ENCODE assay signal across 19 cellular contexts in genomic region chr15:67821784-67822451, GRCh38. TPM values are rescaled to one million over a fixed set of nuclear protein-coding genes. Genes with fewer than 3 reads are reported as not detected.
DNase-seq lines count a peak whose midpoint lies in the region; ATAC-seq and TF ChIP-seq lines count a peak whose summit lies in the region.
"Had no signal": no experiment of that assay in that cellular context is flagged by ENCODE, and none has a peak within 500 bp of the region (broad histone marks: within the 10 kb centered on the region; RNA-seq: fewer than 3 reads in every experiment).

No MANE protein-coding gene starts in this region.

- H3K36me3 Mint-ChIP-seq in chondrocyte (ENCODE audit: low read depth): peaks cover 4% of the 10 kb centered on the region

- H3K4me3 ChIP-seq in SK-N-SH (ENCODE audit: low read depth in 2 of 2, low read length in 1 of 2) (no peak overlapping the region), H7 (ENCODE audit: insufficient read depth, low read depth, low read length) (no peak overlapping the region), neuronal stem cell (ENCODE audit: low read length in 2 of 2) (no peak overlapping the region)
- H3K4me3 ChIP-seq: smooth muscle cell, upper lobe of left lung had no signal

- 35% methylated on average over 31 of the region's 43 CpGs for WGBS in SK-N-SH (ENCODE audit: low lambda C conversion rate)
- WGBS in neuronal stem cell (ENCODE audit: extremely low coverage in 2 of 2, insufficient read length in 2 of 2, insufficient replicate concordance in 1 of 2), 2 donors: no CpG with 5 or more reads among the region's 43 CpGs

- H3K14ac ChIP-seq in neuronal stem cell (ENCODE audit: low read length): no peak overlapping the region

- no peaks in the 10 kb centered on the region for H4K20me1 ChIP-seq in SK-N-SH (ENCODE audit: insufficient read depth)

- no peaks in the 10 kb centered on the region for H3K9me2 ChIP-seq in SK-N-SH

- no peak for TF ChIP-seq EP300 in SK-N-SH (IDR thresholded peaks at IDR 0.05; ENCODE audit: borderline replicate concordance in 1 of 2, low read depth in 1 of 2, low read length in 1 of 2)

- H4K91ac ChIP-seq in neuronal stem cell (ENCODE audit: low read depth, low read length, poor library complexity): no peak overlapping the region

- no peak overlapping the region for H3K4ac ChIP-seq in neuronal stem cell (ENCODE audit: low read length)

- H3K79me1 ChIP-seq in neuronal stem cell (ENCODE audit: low read depth, low read length): peaks cover 4% of the 10 kb centered on the region

- H3K9me3 ChIP-seq in SK-N-SH (no peaks in the 10 kb centered on the region), neuronal stem cell (replicated peaks in 1 of 2; ENCODE audit: control insufficient read depth in 2 of 2, insufficient read depth in 1 of 2, low read depth in 1 of 2, low read length in 2 of 2) (peaks cover 4 to 13% of the 10 kb centered on the region in 2 donors)
- H3K9me3 ChIP-seq: neutrophil, upper lobe of left lung had no signal

- peaks cover 33% of the 10 kb centered on the region for H3K4me1 Mint-ChIP-seq in chondrocyte (ENCODE audit: low read depth)

- DNase-seq in SK-N-SH (peak; percentile 74), H7 (peak; percentile 71), chondrocyte (ENCODE audit: low spot score) (peak; percentile 42), neuronal stem cell (ENCODE audit: low spot score) (no peak), NCI-H2081 (lab: John Stamatoyannopoulos, UW) (no peak), cerebellar nuclear complex (lab: John Stamatoyannopoulos, UW) (no peak), germinal center (ENCODE audit: low spot score) (no peak)
- DNase-seq: ACHN; activated CD8-positive, alpha-beta memory T cell treated with anti-CD3 and anti-CD28 coated beads, Interleukin-2, amount 50 U/mL, for 4 hours; brain microvascular endothelial cell; DND-41; GOT3; left colon; NCI-H345 had no signal

- H3K9ac ChIP-seq in SK-N-SH (no peak overlapping the region), neuronal stem cell (ENCODE audit: low read depth, low read length, poor library complexity) (no peak overlapping the region)

- no peaks in the 10 kb centered on the region for H3K79me2 ChIP-seq in SK-N-SH (ENCODE audit: insufficient read depth)

- H2AK5ac ChIP-seq in neuronal stem cell (ENCODE audit: low read depth, low read length): no peak overlapping the region

- peaks cover 36% of the 10 kb centered on the region for H3K27me3 ChIP-seq in SK-N-SH (ENCODE audit: insufficient read depth)
- peaks cover 94% of the 10 kb centered on the region for H3K27me3 ChIP-seq in H7 (ENCODE audit: control insufficient read depth, insufficient read depth, low read length)
- peaks cover 71 to 97% (median 95%) of the 10 kb centered on the region in 3 experiments for H3K27me3 ChIP-seq in neuronal stem cell (ENCODE audit: control insufficient read depth in 3 of 3, insufficient read depth in 3 of 3, low read depth in 1 of 3, low read length in 3 of 3)

- H3K27me3 Mint-ChIP-seq in chondrocyte (ENCODE audit: low read depth): peaks cover 64% of the 10 kb centered on the region

- ATAC-seq in SK-N-SH treated with all-trans-retinoic acid at 6 μM for 48 hours: no peak
- ATAC-seq: left colon had no signal

- H3K36me3 ChIP-seq in SK-N-SH (replicated peaks in 1 of 2; ENCODE audit: control insufficient read depth in 1 of 2, insufficient read depth in 2 of 2, low read length in 1 of 2) (no peaks in the 10 kb centered on the region), H7 (replicated peaks; ENCODE audit: control insufficient read depth, insufficient read depth, low read length) (no peaks in the 10 kb centered on the region), neuronal stem cell (replicated peaks in 1 of 2; ENCODE audit: control insufficient read depth in 2 of 2, insufficient read depth in 2 of 2, low read length in 2 of 2) (no peaks in the 10 kb centered on the region)
- H3K36me3 ChIP-seq: brain microvascular endothelial cell, neutrophil, upper lobe of left lung had no signal

- H2BK15ac ChIP-seq in neuronal stem cell (ENCODE audit: low read length): no peak overlapping the region

- H3K27ac ChIP-seq in SK-N-SH (ENCODE audit: low read depth in 2 of 2, low read length in 1 of 2) (no peak overlapping the region), neuronal stem cell (replicated peaks; ENCODE audit: low read length) (no peak overlapping the region)
- H3K27ac ChIP-seq: brain microvascular endothelial cell, neutrophil, upper lobe of left lung had no signal

- peaks cover 0 to 22% of the 10 kb centered on the region in 2 experiments; a peak in 2 of 4 replicates for H3K4me1 ChIP-seq in SK-N-SH (ENCODE audit: control insufficient read depth in 1 of 2, insufficient read depth in 2 of 2, low read depth in 1 of 2, low read length in 1 of 2)
- H3K4me1 ChIP-seq in neuronal stem cell (ENCODE audit: control insufficient read depth in 2 of 2, insufficient read depth in 1 of 2, low read depth in 1 of 2, low read length in 2 of 2): peaks cover 5 to 20% of the 10 kb centered on the region in 2 donors

- H3K23ac ChIP-seq in neuronal stem cell (ENCODE audit: low read depth, low read length, poor library complexity): peak overlapping the region; percentile 20

- H4K8ac ChIP-seq in neuronal stem cell (ENCODE audit: low read depth, low read length): no peak overlapping the region

- POLR2A ChIA-PET in SK-N-SH (lab: Yijun Ruan, JAX): no interaction called here

- no peak overlapping the region for H2BK12ac ChIP-seq in neuronal stem cell (ENCODE audit: low read length)

- no peak for TF ChIP-seq RAD21 in SK-N-SH (IDR thresholded peaks at IDR 0.05; ENCODE audit: low read length)

- H3F3A ChIP-seq in SK-N-SH (replicated peaks; ENCODE audit: insufficient read depth): no peaks in the 10 kb centered on the region

- H3K4me3 Mint-ChIP-seq in chondrocyte (ENCODE audit: unreplicated experiment): no peak overlapping the region

- H3K18ac ChIP-seq in neuronal stem cell (ENCODE audit: low read length): no peak overlapping the region

- no peak overlapping the region for H3K27ac Mint-ChIP-seq in chondrocyte (ENCODE audit: unreplicated experiment)

- TF ChIP-seq CTCF in SK-N-SH (IDR thresholded peaks at IDR 0.05) (no peak), chondrocyte (IDR thresholded peaks at IDR 0.05) (no peak)

- H2BK120ac ChIP-seq in neuronal stem cell (ENCODE audit: low read depth, low read length): no peak overlapping the region

- H2BK5ac ChIP-seq in neuronal stem cell (ENCODE audit: low read length): peak overlapping the region; percentile 13

- H3K4me2 ChIP-seq in SK-N-SH: no peak overlapping the region
- H3K4me2 ChIP-seq in neuronal stem cell (ENCODE audit: insufficient read depth, low read length, poor library complexity, severe bottlenecking): no peak overlapping the region
- H3K4me2 ChIP-seq: smooth muscle cell had no signal

- H3K9me3 Mint-ChIP-seq in chondrocyte (ENCODE audit: low read depth): peaks cover 3% of the 10 kb centered on the region

- CTCF ChIA-PET in SK-N-SH (lab: Yijun Ruan, JAX): interaction anchor here (0.7 to 4.6 kb wide), 4 partner anchors 8 to 365 kb away, joined by 3 to 23 read pairs (median 8); no protein-coding TSS in a partner anchor

- H2AFZ ChIP-seq in SK-N-SH (ENCODE audit: low read depth) (no peak overlapping the region), neuronal stem cell (ENCODE audit: low read length) (peak overlapping the region; percentile 43)

TF ChIP-seq in SK-N-SH, 30 proteins besides CTCF, POLR2A, EP300 and RAD21:
- TF ChIP-seq SMC3 (IDR thresholded peaks at IDR 0.05; ENCODE audit: low read depth, low read length): no peak

TF ChIP-seq in SK-N-SH treated with all-trans-retinoic acid at 6 μM for 48 hours, 23 proteins besides CTCF, POLR2A, EP300 and RAD21:
- TF ChIP-seq TCF4 (CRISPR knock-in tag; IDR thresholded peaks at IDR 0.05; ENCODE audit: borderline replicate concordance) (no peak), ZC3H10 (CRISPR knock-in tag; IDR thresholded peaks at IDR 0.05) (no peak), CSRNP3 (CRISPR knock-in tag; IDR thresholded peaks at IDR 0.05) (no peak), SNAI2 (CRISPR knock-in tag; IDR thresholded peaks at IDR 0.05) (no peak)

RNA-seq across cellular contexts. Expression of gene SKOR1, which starts 3.4 kb away (rescaled TPM):
- 0.18 and 0.26 TPM in 2 replicates for polyA plus RNA-seq in SK-N-SH (2012; rRNA removed)
- 0.09 TPM in 2 replicates for polyA plus RNA-seq in SK-N-SH (2012; cell fraction: cytosol; rRNA removed)
- 1.3 and 2.3 TPM in 2 replicates for polyA plus RNA-seq in SK-N-SH (2012; cell fraction: nucleus; rRNA removed)
- total RNA-seq in H7 (2014; rRNA removed; shearing (Covaris generic)): 0.11 TPM in 1 of 2 replicates, not detected in the other
- 0.15 to 0.27 TPM (median 0.22 TPM) in 3 replicates for total RNA-seq in chondrocyte
- polyA plus RNA-seq in neuronal stem cell (2013, experiment 1 of 2): 0.24 TPM
- polyA plus RNA-seq in neuronal stem cell (2013, experiment 2 of 2): 0.21 TPM
- total RNA-seq: glomerular endothelial cell had no signal

RNA-seq across cellular contexts. Expression of gene RNU6-1, which starts 17.9 kb away (rescaled TPM):
- polyA plus RNA-seq in SK-N-SH (2012; rRNA removed): not detected in 2 replicates
- not detected in 2 replicates for polyA plus RNA-seq in SK-N-SH (2012; cell fraction: cytosol; rRNA removed)
- polyA plus RNA-seq in SK-N-SH (2012; cell fraction: nucleus; rRNA removed): not detected in 2 replicates
- total RNA-seq in H7 (2014; rRNA removed; shearing (Covaris generic)): not detected in 2 replicates
- not detected in 3 replicates for total RNA-seq in chondrocyte
- polyA plus RNA-seq in neuronal stem cell (2013, experiment 1 of 2): not detected
- polyA plus RNA-seq in neuronal stem cell (2013, experiment 2 of 2): not detected
- total RNA-seq: glomerular endothelial cell, left colon, smooth muscle cell, upper lobe of left lung had no signal
- polyA plus RNA-seq: smooth muscle cell had no signal

Comparison
In these comparisons a context has a peak if more than half of its experiments do, and no peak if none do; other contexts are left out.
1. DNase-seq: peak in SK-N-SH (single experiment), H7 (single experiment) and chondrocyte (single experiment); none in neuronal stem cell (single experiment), NCI-H2081 (0 of 2), cerebellar nuclear complex (0 of 2) and germinal center (single experiment).